Comparison of ENCODE assay signal across 10 cellular contexts in genomic region chr5:172868436-172868923, GRCh38. TPM values are rescaled to one million over a fixed set of nuclear protein-coding genes. Genes with fewer than 3 reads are reported as not detected.
DNase-seq lines count a peak whose midpoint lies in the region; ATAC-seq, FAIRE-seq and TF ChIP-seq lines count a peak whose summit lies in the region.
"Had no signal": no experiment of that assay in that cellular context is flagged by ENCODE, and none has a peak within 500 bp of the region (broad histone marks: within the 10 kb centered on the region; RNA-seq: fewer than 3 reads in every experiment).

No MANE protein-coding gene starts in this region.

- H3K27ac ChIP-seq in Peyer's patch: peak overlapping the region; percentile 49 to 83 (median 72)
- H3K27ac ChIP-seq in endodermal cell (ENCODE audit: low read depth, low read length): peak overlapping the region; percentile 26
- H3K27ac ChIP-seq in osteoblast (ENCODE audit: low read depth, low read length): peak overlapping the region; percentile 96

- no peaks in the 10 kb centered on the region for H3K36me3 ChIP-seq in Peyer's patch
- H3K36me3 ChIP-seq in endodermal cell (ENCODE audit: control insufficient read depth, insufficient read depth, low read length): peaks cover 10% of the 10 kb centered on the region
- H3K36me3 ChIP-seq in osteoblast (ENCODE audit: insufficient read depth, low read length): peaks cover 7% of the 10 kb centered on the region

- peak overlapping the region; percentile 68 for H3K4me2 ChIP-seq in osteoblast (ENCODE audit: insufficient read depth, low read length)

- H3K9me3 ChIP-seq in Peyer's patch: no peaks in the 10 kb centered on the region
- H3K9me3 ChIP-seq in endodermal cell (ENCODE audit: control insufficient read depth, low read length): no peaks in the 10 kb centered on the region
- H3K9me3 ChIP-seq in osteoblast (ENCODE audit: low read depth, low read length): no peaks in the 10 kb centered on the region

- H3K36me3 Mint-ChIP-seq in endodermal cell (ENCODE audit: low read depth) (peaks cover 3% of the 10 kb centered on the region), CD14-positive monocyte (peaks cover 16 to 20% of the 10 kb centered on the region in 2 donors)

- ATAC-seq in HG03025 (IDR thresholded peaks at IDR 0.05; ENCODE audit: low FRiP score, unreplicated experiment): no peak
- no peak for ATAC-seq in HG03571 (IDR thresholded peaks at IDR 0.05; ENCODE audit: unreplicated experiment)

- TF ChIP-seq CTCF in Peyer's patch (IDR thresholded peaks at IDR 0.05) (no peak), endodermal cell (conservative IDR thresholded peaks at IDR 0.05) (no peak), osteoblast (IDR thresholded peaks at IDR 0.05; ENCODE audit: extremely low read depth, low read depth, low read length) (no peak), CD14-positive monocyte (IDR thresholded peaks at IDR 0.05) (no peak)

- no peak overlapping the region for H2AFZ ChIP-seq in osteoblast (ENCODE audit: low read length)

- peak; percentile 52 for FAIRE-seq in A204.1 (lab: Jason Lieb, UNC)

- H3K27ac Mint-ChIP-seq in endodermal cell (no peak overlapping the region), CD14-positive monocyte (peak overlapping the region in 1 of 7 donors; percentile 30)

- no peaks in the 10 kb centered on the region for H4K20me1 ChIP-seq in osteoblast (ENCODE audit: insufficient read depth, low read length)

- WGBS in endodermal cell (ENCODE audit: insufficient coverage in 1 of 2, insufficient read length in 1 of 2), 2 experiments: 91 to 94% methylated on average over 7 to 9 of the region's 9 CpGs

- DNase-seq in Peyer's patch: no peak
- no peak for DNase-seq in endodermal cell
- no peak for DNase-seq in osteoblast (ENCODE audit: insufficient read length, low spot score, missing footprints)
- DNase-seq in CD14-positive monocyte (ENCODE audit: low spot score): no peak
- no peak for DNase-seq in activated CD4-positive, alpha-beta T cell treated with anti-CD3 and anti-CD28 coated beads for 4 hours
- DNase-seq: activated CD4-positive, CD25-positive, alpha-beta regulatory T cell; erythroblast had no signal

- TF ChIP-seq POLR2A in Peyer's patch (IDR thresholded peaks at IDR 0.05): no peak

- no peaks in the 10 kb centered on the region for H3K27me3 Mint-ChIP-seq in endodermal cell (ENCODE audit: insufficient read depth)
- H3K27me3 Mint-ChIP-seq in CD14-positive monocyte (ENCODE audit: low read depth in 3 of 3): peaks cover 6 to 10% (median 9%) of the 10 kb centered on the region in 3 donors

- H3K4me1 Mint-ChIP-seq in endodermal cell (peaks cover 10% of the 10 kb centered on the region), CD14-positive monocyte (peaks cover 12% of the 10 kb centered on the region)

- H3K4me1 ChIP-seq in Peyer's patch (peaks cover 0 to 41% (median 4%) of the 10 kb centered on the region in 4 donors), endodermal cell (ENCODE audit: control insufficient read depth, insufficient read depth, low read length) (peaks cover 11% of the 10 kb centered on the region), osteoblast (ENCODE audit: insufficient read depth, low read length) (peaks cover 74% of the 10 kb centered on the region)

- no peak overlapping the region for H3K4me3 ChIP-seq in Peyer's patch
- no peak overlapping the region for H3K4me3 ChIP-seq in endodermal cell (ENCODE audit: low read length)
- peak overlapping the region; percentile 41 for H3K4me3 ChIP-seq in osteoblast (ENCODE audit: insufficient read depth, low read length)

- peaks cover 62% of the 10 kb centered on the region for H3K79me2 ChIP-seq in osteoblast (ENCODE audit: insufficient read depth, low read length)

- H3K9me3 Mint-ChIP-seq in endodermal cell (no peaks in the 10 kb centered on the region), CD14-positive monocyte (no peaks in the 10 kb centered on the region)

- H3K4me3 Mint-ChIP-seq in endodermal cell: no peak overlapping the region
- H3K4me3 Mint-ChIP-seq in CD14-positive monocyte: no peak overlapping the region

- H3K27me3 ChIP-seq in Peyer's patch (no peaks in the 10 kb centered on the region), endodermal cell (ENCODE audit: control insufficient read depth, insufficient read depth, low read length, poor library complexity, severe bottlenecking) (no peaks in the 10 kb centered on the region), osteoblast (ENCODE audit: insufficient read depth, low read length) (no peaks in the 10 kb centered on the region)

- intact Hi-C loops in CD14-positive monocyte (cut with micrococcal nuclease): no loop called here

- no peak overlapping the region for H3K9ac ChIP-seq in endodermal cell (ENCODE audit: extremely low read depth, low read length, poor library complexity, severe bottlenecking)

RNA-seq across cellular contexts. Expression of gene ERGIC1, which starts 34.4 kb away (rescaled TPM):
- 100 to 1,000 TPM; 113 to 180 (median 143) TPM for total RNA-seq in Peyer's patch
- total RNA-seq in endodermal cell: 10 to 100 TPM; 81.9 to 94.8 TPM
- polyA plus RNA-seq in endodermal cell (2013, experiment 1 of 2): 79.3 TPM
- polyA plus RNA-seq in endodermal cell (2013, experiment 2 of 2): 73.2 TPM
- 109 and 128 TPM in 2 replicates for total RNA-seq in osteoblast
- polyA plus RNA-seq in CD14-positive monocyte: 10 to 100 TPM; 28.3 to 34.1 TPM

Comparison
In these comparisons a context has a peak if more than half of its experiments do, and no peak if none do; other contexts are left out.
1. H3K27ac ChIP-seq: peak in every context shown above with its lines; median percentile 96 in osteoblast; 72 in Peyer's patch; 26 in endodermal cell.